1 cellular context compared by ENCODE assay signal in the genomic region with DNA sequence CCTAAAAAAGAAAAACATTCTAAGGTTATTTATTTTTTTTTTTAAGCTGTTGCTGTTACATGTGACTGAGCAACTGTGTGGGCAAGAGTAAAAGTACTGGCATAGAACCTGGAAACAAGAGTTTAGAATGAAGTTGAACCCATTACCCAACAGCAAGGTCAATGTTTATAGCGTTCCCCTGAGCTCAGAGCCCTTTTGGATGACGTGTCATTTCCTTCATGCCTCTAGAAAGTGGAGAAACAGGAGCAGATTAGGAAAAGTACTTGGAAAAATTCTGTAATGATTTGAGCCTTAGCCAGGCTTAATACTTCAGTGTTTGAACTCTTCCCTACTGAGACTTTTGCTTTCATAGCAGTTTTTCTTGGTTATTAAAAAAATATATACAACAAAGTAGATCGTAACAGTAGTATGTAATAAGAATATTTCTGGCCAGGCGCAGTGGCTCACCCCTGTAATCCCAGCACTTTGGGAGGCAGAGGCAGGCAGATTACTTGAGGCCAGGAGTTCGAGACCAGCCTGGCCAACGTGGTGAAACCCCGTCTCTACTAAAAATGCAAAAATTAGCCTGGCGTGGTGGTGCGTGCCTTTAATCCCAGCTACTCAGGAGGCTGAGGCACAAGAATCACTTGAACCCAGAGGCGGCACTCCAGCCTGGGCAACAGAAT.
TF ChIP-seq lines count a peak whose summit lies in the region.

No MANE protein-coding gene starts in this region.

TF ChIP-seq in A549, 52 proteins besides CTCF, POLR2A, EP300 and RAD21:
- peak; percentile 48 for TF ChIP-seq MAFK (IDR thresholded peaks at IDR 0.05; ENCODE audit: partially characterized antibody)
TF ChIP-seq in A549: peak in this region for 1; not testable (repeated sequence) for 51.
